In genomic region chr17:18160128-18160856, GRCh38 we compare ENCODE assay signal across 1 cellular context.
TF ChIP-seq lines count a peak whose summit lies in the region.

No MANE protein-coding gene starts in this region.

TF ChIP-seq in H1, 55 proteins besides CTCF, POLR2A, EP300 and RAD21:
- no peak for TF ChIP-seq ATF2 (IDR thresholded peaks at IDR 0.05; ENCODE audit: low read length)
- no peak for TF ChIP-seq TAF7 (optimal IDR thresholded peaks at IDR 0.05; ENCODE audit: borderline replicate concordance, low read depth, low read length)
- no peak for TF ChIP-seq SIRT6 (IDR thresholded peaks at IDR 0.05; ENCODE audit: low read length)
- TF ChIP-seq GABPA (IDR thresholded peaks at IDR 0.05; ENCODE audit: borderline replicate concordance, insufficient read depth, low read length), result no peak
- TF ChIP-seq KDM5A (IDR thresholded peaks at IDR 0.05; ENCODE audit: low read length), result no peak
- no peak for TF ChIP-seq CBX8 (IDR thresholded peaks at IDR 0.05; ENCODE audit: borderline replicate concordance, low read depth, low read length)
- no peak for TF ChIP-seq ASH2L (IDR thresholded peaks at IDR 0.05; ENCODE audit: low read length)
- TF ChIP-seq TCF12 (IDR thresholded peaks at IDR 0.05; ENCODE audit: low read depth, low read length), result no peak
- no peak for TF ChIP-seq RNF2 (IDR thresholded peaks at IDR 0.05; ENCODE audit: borderline replicate concordance, low read depth, low read length, missing control alignments, poor library complexity, severe bottlenecking)
- no peak for TF ChIP-seq HDAC6 (IDR thresholded peaks at IDR 0.05; ENCODE audit: low read depth, low read length)
- TF ChIP-seq, protein P1, sequence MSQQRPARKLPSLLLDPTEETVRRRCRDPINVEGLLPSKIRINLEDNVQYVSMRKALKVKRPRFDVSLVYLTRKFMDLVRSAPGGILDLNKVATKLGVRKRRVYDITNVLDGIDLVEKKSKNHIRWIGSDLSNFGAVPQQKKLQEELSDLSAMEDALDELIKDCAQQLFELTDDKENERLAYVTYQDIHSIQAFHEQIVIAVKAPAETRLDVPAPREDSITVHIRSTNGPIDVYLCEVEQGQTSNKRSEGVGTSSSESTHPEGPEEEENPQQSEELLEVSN (IDR thresholded peaks at IDR 0.05), result no peak
- TF ChIP-seq KDM1A (IDR thresholded peaks at IDR 0.05; ENCODE audit: borderline replicate concordance, low read length), result no peak
- TF ChIP-seq POU5F1 (IDR thresholded peaks at IDR 0.05; ENCODE audit: low read depth, low read length), result no peak
- no peak for TF ChIP-seq RBBP5 (IDR thresholded peaks at IDR 0.05; ENCODE audit: borderline replicate concordance, low read depth, low read length)
- TF ChIP-seq SIN3A (conservative IDR thresholded peaks at IDR 0.05 in 1 of 2, IDR thresholded peaks at IDR 0.05 in 1 of 2; ENCODE audit: low read depth in 1 of 2, low read length in 2 of 2), result no peak
- TF ChIP-seq, protein P2, sequence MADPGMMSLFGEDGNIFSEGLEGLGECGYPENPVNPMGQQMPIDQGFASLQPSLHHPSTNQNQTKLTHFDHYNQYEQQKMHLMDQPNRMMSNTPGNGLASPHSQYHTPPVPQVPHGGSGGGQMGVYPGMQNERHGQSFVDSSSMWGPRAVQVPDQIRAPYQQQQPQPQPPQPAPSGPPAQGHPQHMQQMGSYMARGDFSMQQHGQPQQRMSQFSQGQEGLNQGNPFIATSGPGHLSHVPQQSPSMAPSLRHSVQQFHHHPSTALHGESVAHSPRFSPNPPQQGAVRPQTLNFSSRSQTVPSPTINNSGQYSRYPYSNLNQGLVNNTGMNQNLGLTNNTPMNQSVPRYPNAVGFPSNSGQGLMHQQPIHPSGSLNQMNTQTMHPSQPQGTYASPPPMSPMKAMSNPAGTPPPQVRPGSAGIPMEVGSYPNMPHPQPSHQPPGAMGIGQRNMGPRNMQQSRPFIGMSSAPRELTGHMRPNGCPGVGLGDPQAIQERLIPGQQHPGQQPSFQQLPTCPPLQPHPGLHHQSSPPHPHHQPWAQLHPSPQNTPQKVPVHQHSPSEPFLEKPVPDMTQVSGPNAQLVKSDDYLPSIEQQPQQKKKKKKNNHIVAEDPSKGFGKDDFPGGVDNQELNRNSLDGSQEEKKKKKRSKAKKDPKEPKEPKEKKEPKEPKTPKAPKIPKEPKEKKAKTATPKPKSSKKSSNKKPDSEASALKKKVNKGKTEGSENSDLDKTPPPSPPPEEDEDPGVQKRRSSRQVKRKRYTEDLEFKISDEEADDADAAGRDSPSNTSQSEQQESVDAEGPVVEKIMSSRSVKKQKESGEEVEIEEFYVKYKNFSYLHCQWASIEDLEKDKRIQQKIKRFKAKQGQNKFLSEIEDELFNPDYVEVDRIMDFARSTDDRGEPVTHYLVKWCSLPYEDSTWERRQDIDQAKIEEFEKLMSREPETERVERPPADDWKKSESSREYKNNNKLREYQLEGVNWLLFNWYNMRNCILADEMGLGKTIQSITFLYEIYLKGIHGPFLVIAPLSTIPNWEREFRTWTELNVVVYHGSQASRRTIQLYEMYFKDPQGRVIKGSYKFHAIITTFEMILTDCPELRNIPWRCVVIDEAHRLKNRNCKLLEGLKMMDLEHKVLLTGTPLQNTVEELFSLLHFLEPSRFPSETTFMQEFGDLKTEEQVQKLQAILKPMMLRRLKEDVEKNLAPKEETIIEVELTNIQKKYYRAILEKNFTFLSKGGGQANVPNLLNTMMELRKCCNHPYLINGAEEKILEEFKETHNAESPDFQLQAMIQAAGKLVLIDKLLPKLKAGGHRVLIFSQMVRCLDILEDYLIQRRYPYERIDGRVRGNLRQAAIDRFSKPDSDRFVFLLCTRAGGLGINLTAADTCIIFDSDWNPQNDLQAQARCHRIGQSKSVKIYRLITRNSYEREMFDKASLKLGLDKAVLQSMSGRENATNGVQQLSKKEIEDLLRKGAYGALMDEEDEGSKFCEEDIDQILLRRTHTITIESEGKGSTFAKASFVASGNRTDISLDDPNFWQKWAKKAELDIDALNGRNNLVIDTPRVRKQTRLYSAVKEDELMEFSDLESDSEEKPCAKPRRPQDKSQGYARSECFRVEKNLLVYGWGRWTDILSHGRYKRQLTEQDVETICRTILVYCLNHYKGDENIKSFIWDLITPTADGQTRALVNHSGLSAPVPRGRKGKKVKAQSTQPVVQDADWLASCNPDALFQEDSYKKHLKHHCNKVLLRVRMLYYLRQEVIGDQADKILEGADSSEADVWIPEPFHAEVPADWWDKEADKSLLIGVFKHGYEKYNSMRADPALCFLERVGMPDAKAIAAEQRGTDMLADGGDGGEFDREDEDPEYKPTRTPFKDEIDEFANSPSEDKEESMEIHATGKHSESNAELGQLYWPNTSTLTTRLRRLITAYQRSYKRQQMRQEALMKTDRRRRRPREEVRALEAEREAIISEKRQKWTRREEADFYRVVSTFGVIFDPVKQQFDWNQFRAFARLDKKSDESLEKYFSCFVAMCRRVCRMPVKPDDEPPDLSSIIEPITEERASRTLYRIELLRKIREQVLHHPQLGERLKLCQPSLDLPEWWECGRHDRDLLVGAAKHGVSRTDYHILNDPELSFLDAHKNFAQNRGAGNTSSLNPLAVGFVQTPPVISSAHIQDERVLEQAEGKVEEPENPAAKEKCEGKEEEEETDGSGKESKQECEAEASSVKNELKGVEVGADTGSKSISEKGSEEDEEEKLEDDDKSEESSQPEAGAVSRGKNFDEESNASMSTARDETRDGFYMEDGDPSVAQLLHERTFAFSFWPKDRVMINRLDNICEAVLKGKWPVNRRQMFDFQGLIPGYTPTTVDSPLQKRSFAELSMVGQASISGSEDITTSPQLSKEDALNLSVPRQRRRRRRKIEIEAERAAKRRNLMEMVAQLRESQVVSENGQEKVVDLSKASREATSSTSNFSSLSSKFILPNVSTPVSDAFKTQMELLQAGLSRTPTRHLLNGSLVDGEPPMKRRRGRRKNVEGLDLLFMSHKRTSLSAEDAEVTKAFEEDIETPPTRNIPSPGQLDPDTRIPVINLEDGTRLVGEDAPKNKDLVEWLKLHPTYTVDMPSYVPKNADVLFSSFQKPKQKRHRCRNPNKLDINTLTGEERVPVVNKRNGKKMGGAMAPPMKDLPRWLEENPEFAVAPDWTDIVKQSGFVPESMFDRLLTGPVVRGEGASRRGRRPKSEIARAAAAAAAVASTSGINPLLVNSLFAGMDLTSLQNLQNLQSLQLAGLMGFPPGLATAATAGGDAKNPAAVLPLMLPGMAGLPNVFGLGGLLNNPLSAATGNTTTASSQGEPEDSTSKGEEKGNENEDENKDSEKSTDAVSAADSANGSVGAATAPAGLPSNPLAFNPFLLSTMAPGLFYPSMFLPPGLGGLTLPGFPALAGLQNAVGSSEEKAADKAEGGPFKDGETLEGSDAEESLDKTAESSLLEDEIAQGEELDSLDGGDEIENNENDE (IDR thresholded peaks at IDR 0.05; ENCODE audit: insufficient replicate concordance, low read length), result no peak
- no peak for TF ChIP-seq SP1 (IDR thresholded peaks at IDR 0.05; ENCODE audit: low read depth, low read length)
